Comparison of ENCODE assay signal across 17 cellular contexts in genomic region chr10:4181690-4182089, GRCh38.
DNase-seq lines count a peak whose midpoint lies in the region; ATAC-seq and TF ChIP-seq lines count a peak whose summit lies in the region.
"Had no signal": no experiment of that assay in that cellular context is flagged by ENCODE, and none has a peak within 500 bp of the region (broad histone marks: within the 10 kb centered on the region; RNA-seq: fewer than 3 reads in every experiment).

No MANE protein-coding gene starts in this region.

- no peak for DNase-seq in activated CD4-positive, alpha-beta T cell treated with anti-CD3 and anti-CD28 coated beads for 36 hours
- DNase-seq in activated CD4-positive, alpha-beta T cell treated with anti-CD3 and anti-CD28 coated beads, Interleukin-2, amount 50 U/mL, for 48 hours = no peak
- peak; percentile 14 for DNase-seq in GM20000 (ENCODE audit: low spot score)
- no peak for DNase-seq in Panc1 (ENCODE audit: low read depth, low spot score)
- no peak for DNase-seq in memory B cell (ENCODE audit: low spot score in 2 of 2)
- DNase-seq in T1000 (lab: John Stamatoyannopoulos, UW) = no peak
- DNase-seq: activated gamma-delta T cell; brain microvascular endothelial cell; esophagus squamous epithelium; naive thymus-derived CD4-positive, alpha-beta T cell; NCI-H2081 treated with DMSO at 0.1 percent for 48 hours; NCI-H774 had no signal

- H3K9me3 ChIP-seq in Panc1 (ENCODE audit: control insufficient read depth, insufficient read depth, low read depth, low read length) = peaks cover 6% of the 10 kb centered on the region; the same call in 1 of the 2 replicates
- H3K9me3 ChIP-seq: esophagus squamous epithelium, thoracic aorta had no signal

- BruUV-seq in Panc1 (replicated peaks; lab: Mats Ljungman, UMichigan) = no TSS peak

- ATAC-seq in activated CD4-positive, alpha-beta T cell treated with anti-CD3 and anti-CD28 coated beads for 36 hours = peak; percentile 51
- no peak for ATAC-seq in Panc1
- peak; percentile 38 for ATAC-seq in memory B cell (ENCODE audit: low read depth)
- ATAC-seq in HG02588 (IDR thresholded peaks at IDR 0.05; ENCODE audit: unreplicated experiment) = no peak
- no peak for ATAC-seq in GM21737 (IDR thresholded peaks at IDR 0.05; ENCODE audit: unreplicated experiment)
- ATAC-seq: GM23338; left lobe of liver; naive thymus-derived CD4-positive, alpha-beta T cell had no signal

- H3K27ac ChIP-seq in Panc1 (ENCODE audit: low read length) = peak overlapping the region; percentile 51; the same call in 1 of the 2 replicates
- H3K27ac ChIP-seq: brain microvascular endothelial cell, thoracic aorta had no signal

- H3K27me3 ChIP-seq in Panc1 (ENCODE audit: control insufficient read depth, insufficient read depth, low read length) = no peaks in the 10 kb centered on the region
- H3K27me3 ChIP-seq: brain microvascular endothelial cell, esophagus squamous epithelium had no signal

- H3K36me3 Mint-ChIP-seq in activated CD4-positive, alpha-beta T cell treated with anti-CD3 and anti-CD28 coated beads for 36 hours (ENCODE audit: low read depth) = no peaks in the 10 kb centered on the region
- H3K36me3 Mint-ChIP-seq in memory B cell = no peaks in the 10 kb centered on the region

- no peaks in the 10 kb centered on the region for H3K4me1 ChIP-seq in Panc1 (ENCODE audit: control insufficient read depth, insufficient read depth, low read length)

- no peak overlapping the region for H3K4me3 Mint-ChIP-seq in activated CD4-positive, alpha-beta T cell treated with anti-CD3 and anti-CD28 coated beads for 36 hours
- no peak overlapping the region for H3K4me3 Mint-ChIP-seq in memory B cell
- H3K4me3 Mint-ChIP-seq: GM23338 had no signal

- CTCF ChIA-PET in activated CD4-positive, alpha-beta T cell treated with anti-CD3 and anti-CD28 coated beads for 36 hours (lab: Charles Lee) = no interaction called here
- CTCF ChIA-PET in Panc1 (lab: Charles Lee) = no interaction called here

- in situ Hi-C loops in Panc1 (cut with HindIII; ENCODE audit: low pct_unique_long_range_greater_than_20kb, low sequenced_read_pairs) = no loop called here

- intact Hi-C loops in activated CD4-positive, alpha-beta T cell treated with anti-CD3 and anti-CD28 coated beads for 36 hours (cut with DNase I, micrococcal nuclease) = no loop called here
- intact Hi-C loops in Panc1 (cut with micrococcal nuclease; ENCODE audit: unreplicated experiment) = no loop called here

- peaks cover 11% of the 10 kb centered on the region for H3K4me1 Mint-ChIP-seq in activated CD4-positive, alpha-beta T cell treated with anti-CD3 and anti-CD28 coated beads for 36 hours
- H3K4me1 Mint-ChIP-seq in memory B cell = peaks cover 4% of the 10 kb centered on the region

- H3K27me3 Mint-ChIP-seq in activated CD4-positive, alpha-beta T cell treated with anti-CD3 and anti-CD28 coated beads for 36 hours = no peaks in the 10 kb centered on the region
- no peaks in the 10 kb centered on the region for H3K27me3 Mint-ChIP-seq in memory B cell
- H3K27me3 Mint-ChIP-seq: naive thymus-derived CD4-positive, alpha-beta T cell had no signal

- no peak for TF ChIP-seq CTCF in GM20000 (IDR thresholded peaks at IDR 0.05; ENCODE audit: extremely low read depth, missing control alignments)
- TF ChIP-seq CTCF in Panc1 (IDR thresholded peaks at IDR 0.05) = no peak

- no peaks in the 10 kb centered on the region for H3K36me3 ChIP-seq in Panc1 (ENCODE audit: control insufficient read depth, insufficient read depth, low read length)
- H3K36me3 ChIP-seq: brain microvascular endothelial cell, esophagus squamous epithelium, thoracic aorta had no signal

- POLR2A ChIA-PET in activated CD4-positive, alpha-beta T cell treated with anti-CD3 and anti-CD28 coated beads for 36 hours (lab: Charles Lee) = no interaction called here
- POLR2A ChIA-PET in Panc1 (lab: Charles Lee) = no interaction called here

- no peak overlapping the region for H3K4me3 ChIP-seq in Panc1 (ENCODE audit: low read depth in 2 of 2, low read length in 2 of 2)
- H3K4me3 ChIP-seq: esophagus squamous epithelium, GM23338, thoracic aorta had no signal

- H3K27ac Mint-ChIP-seq in activated CD4-positive, alpha-beta T cell treated with anti-CD3 and anti-CD28 coated beads for 36 hours = no peak overlapping the region
- no peak overlapping the region for H3K27ac Mint-ChIP-seq in memory B cell
- H3K27ac Mint-ChIP-seq: GM23338 had no signal

- H3K9me3 Mint-ChIP-seq in activated CD4-positive, alpha-beta T cell treated with anti-CD3 and anti-CD28 coated beads for 36 hours (ENCODE audit: low read depth) = no peaks in the 10 kb centered on the region
- no peaks in the 10 kb centered on the region for H3K9me3 Mint-ChIP-seq in memory B cell
- H3K9me3 Mint-ChIP-seq: GM23338 had no signal

Comparison
In these comparisons a context has a peak if more than half of its experiments do, and no peak if none do; other contexts are left out.
1. ATAC-seq: peak in activated CD4-positive, alpha-beta T cell treated with anti-CD3 and anti-CD28 coated beads for 36 hours (single experiment) and memory B cell (single experiment); none in Panc1 (single experiment), HG02588 (single experiment) and GM21737 (single experiment).